Comparison of ENCODE assay signal across 19 cellular contexts in the genomic region with DNA sequence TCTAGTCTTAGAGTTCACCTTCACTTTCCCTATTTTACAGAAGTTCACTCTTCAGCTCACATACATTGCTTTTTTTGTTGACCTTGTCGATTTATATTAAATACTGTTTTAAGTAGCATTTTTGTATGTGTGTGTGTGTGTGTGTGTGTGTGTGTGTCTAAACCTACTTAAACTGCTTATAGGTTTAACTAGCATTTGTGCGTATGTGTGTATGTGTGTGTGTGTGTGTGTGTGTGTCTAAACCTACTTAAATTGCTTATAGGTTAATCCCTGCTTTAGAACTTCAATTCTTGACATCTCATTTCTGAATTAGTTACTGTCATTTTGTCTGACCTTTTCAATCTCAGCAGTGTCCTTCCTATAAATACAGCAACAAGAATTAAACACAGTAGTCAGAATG.
DNase-seq lines count a peak whose midpoint lies in the region; FAIRE-seq and TF ChIP-seq lines count a peak whose summit lies in the region.
"Had no signal": no experiment of that assay in that cellular context is flagged by ENCODE, and none has a peak within 500 bp of the region (broad histone marks: within the 10 kb centered on the region; RNA-seq: fewer than 3 reads in every experiment).

No MANE protein-coding gene starts in this region.

- H3K4me3 Mint-ChIP-seq in MCF 10A (ENCODE audit: unreplicated experiment), result no peak overlapping the region
- H3K4me3 Mint-ChIP-seq: CD14-positive monocyte; CD4-positive, alpha-beta memory T cell; CD4-positive, CD25-positive, alpha-beta regulatory T cell; CD8-positive, alpha-beta memory T cell had no signal

- H3K4me3 ChIP-seq in retinal pigment epithelial cell (ENCODE audit: low read length), result no peak overlapping the region
- H3K4me3 ChIP-seq: A549, BLaER1 had no signal

- H3K36me3 Mint-ChIP-seq in MCF 10A (ENCODE audit: insufficient read depth, unreplicated experiment), result no peaks in the 10 kb centered on the region
- H3K36me3 Mint-ChIP-seq: CD14-positive monocyte; CD4-positive, alpha-beta memory T cell; CD4-positive, CD25-positive, alpha-beta regulatory T cell; CD8-positive, alpha-beta memory T cell had no signal

- no peaks in the 10 kb centered on the region for H3K27me3 Mint-ChIP-seq in MCF 10A (ENCODE audit: insufficient read depth, unreplicated experiment)
- H3K27me3 Mint-ChIP-seq: CD4-positive, alpha-beta memory T cell; CD4-positive, CD25-positive, alpha-beta regulatory T cell; CD8-positive, alpha-beta memory T cell had no signal

- POLR2A ChIA-PET in MCF 10A (lab: Yijun Ruan, JAX), result no interaction called here

- H3K27ac Mint-ChIP-seq in MCF 10A (ENCODE audit: low read depth, unreplicated experiment), result no peak overlapping the region
- H3K27ac Mint-ChIP-seq: CD14-positive monocyte; CD4-positive, alpha-beta memory T cell; CD4-positive, CD25-positive, alpha-beta regulatory T cell; CD8-positive, alpha-beta memory T cell had no signal

- intact Hi-C loops in MCF 10A (cut with micrococcal nuclease), result no loop called here

- CTCF ChIA-PET in MCF 10A (lab: Yijun Ruan, JAX), result no interaction called here

- no peak for TF ChIP-seq CTCF in D721Med (IDR thresholded peaks at IDR 0.05; ENCODE audit: insufficient read depth, missing control alignments)
- no peak for TF ChIP-seq CTCF in retinal pigment epithelial cell (conservative IDR thresholded peaks at IDR 0.05; ENCODE audit: low read depth, low read length)
- no peak for TF ChIP-seq CTCF in MCF 10A (IDR thresholded peaks at IDR 0.05; ENCODE audit: unreplicated experiment)

- H3K9me3 Mint-ChIP-seq in MCF 10A (ENCODE audit: unreplicated experiment), result no peaks in the 10 kb centered on the region

- BruUV-seq in MCF 10A (replicated peaks; lab: Mats Ljungman, UMichigan), result no TSS peak

- peak; percentile 95 for FAIRE-seq in D721Med (lab: Jason Lieb, UNC)
- FAIRE-seq: A549, G401.6, GM12891, GM19239 had no signal

- DNase-seq in D721Med (ENCODE audit: insufficient read length, low spot score) (no peak), NCI-H82 treated with DMSO at 0.1 percent for 48 hours (lab: John Stamatoyannopoulos, UW; ENCODE audit: unreplicated experiment) (peak; percentile 76), retinal pigment epithelial cell (ENCODE audit: low read depth) (peak; percentile 53), AG20443 (ENCODE audit: low spot score) (no peak), MCF 10A (ENCODE audit: unreplicated experiment) (no peak)
- DNase-seq: BE2C; C1 segment of cervical spinal cord; CD4-positive, alpha-beta memory T cell; CD4-positive, CD25-positive, alpha-beta regulatory T cell; CD8-positive, alpha-beta memory T cell; COR-L47; DMS79 treated with DMSO at 0.1 percent for 48 hours; GF-D8 had no signal

- no peaks in the 10 kb centered on the region for H3K4me1 Mint-ChIP-seq in MCF 10A (ENCODE audit: insufficient read depth, unreplicated experiment)
- H3K4me1 Mint-ChIP-seq: CD14-positive monocyte; CD4-positive, alpha-beta memory T cell; CD4-positive, CD25-positive, alpha-beta regulatory T cell; CD8-positive, alpha-beta memory T cell had no signal

Comparison
In these comparisons a context has a peak if more than half of its experiments do, and no peak if none do; other contexts are left out.
1. DNase-seq: peak in NCI-H82 treated with DMSO at 0.1 percent for 48 hours (single experiment) and retinal pigment epithelial cell (single experiment); none in D721Med (single experiment), AG20443 (single experiment) and MCF 10A (single experiment).